In the genomic region with DNA sequence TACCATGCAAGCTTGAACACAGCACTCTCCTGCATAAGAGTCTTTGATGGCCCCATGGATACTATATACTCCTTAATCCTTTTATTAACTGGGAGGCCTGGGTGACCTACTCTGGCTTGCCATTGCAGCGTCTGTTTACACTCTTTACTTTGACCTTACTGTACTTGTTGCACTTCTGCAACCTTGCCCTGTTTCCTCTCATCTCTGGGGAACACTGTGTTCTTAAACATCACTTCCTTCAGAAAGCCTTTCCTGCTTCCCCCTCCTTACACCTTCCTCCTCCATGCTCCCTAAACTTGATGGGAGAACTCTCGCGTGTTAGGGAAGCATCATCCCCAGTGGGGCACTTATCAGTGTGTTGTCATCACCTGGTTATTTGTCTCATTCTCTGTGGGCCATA, we compare ENCODE assay signal across 25 cellular contexts.
DNase-seq lines count a peak whose midpoint lies in the region; FAIRE-seq and TF ChIP-seq lines count a peak whose summit lies in the region.
"Had no signal": no experiment of that assay in that cellular context is flagged by ENCODE, and none has a peak within 500 bp of the region (broad histone marks: within the 10 kb centered on the region; RNA-seq: fewer than 3 reads in every experiment).

No MANE protein-coding gene starts in this region.

- TF ChIP-seq POLR2A in GM12892 (IDR thresholded peaks at IDR 0.05; ENCODE audit: low read depth, low read length) = no peak
- no peak for TF ChIP-seq POLR2A in stomach (IDR thresholded peaks at IDR 0.05)

- H3K27me3 ChIP-seq in stomach = no peaks in the 10 kb centered on the region

- H3K27ac ChIP-seq in C4-2B (peak overlapping the region; percentile 29; the same call in 1 of the 2 replicates), VCaP (peak overlapping the region; percentile 54; the same call in 1 of the 2 replicates), stomach (no peak overlapping the region)
- H3K27ac ChIP-seq: 22Rv1, PC-9, RWPE1, SK-N-MC had no signal

- H3K4me3 Mint-ChIP-seq in activated CD4-positive, alpha-beta T cell treated with anti-CD3 and anti-CD28 coated beads, Interleukin-2, amount 10 ng/mL, durations not matched to agents 24 days and 14 days = no peak overlapping the region
- no peak overlapping the region for H3K4me3 Mint-ChIP-seq in endothelial cell (ENCODE audit: unreplicated experiment)
- H3K4me3 Mint-ChIP-seq: CD4-positive, CD25-positive, alpha-beta regulatory T cell had no signal

- TF ChIP-seq CTCF in C4-2B (conservative IDR thresholded peaks at IDR 0.05) = no peak
- no peak for TF ChIP-seq CTCF in VCaP (conservative IDR thresholded peaks at IDR 0.05)
- TF ChIP-seq CTCF in endothelial cell (IDR thresholded peaks at IDR 0.05; ENCODE audit: unreplicated experiment) = no peak
- TF ChIP-seq CTCF in stomach (IDR thresholded peaks at IDR 0.05) = no peak

- WGBS in stomach, 5 donors = 71 to 81% (median 76%) methylated on average over 3 of the region's 3 CpGs

- H3K9me3 ChIP-seq in stomach = no peaks in the 10 kb centered on the region

- no peak for TF ChIP-seq EP300 in stomach (IDR thresholded peaks at IDR 0.05)

- H3K9me3 Mint-ChIP-seq in activated CD4-positive, alpha-beta T cell treated with anti-CD3 and anti-CD28 coated beads, Interleukin-2, amount 10 ng/mL, durations not matched to agents 24 days and 14 days = peaks cover 23% of the 10 kb centered on the region
- no peaks in the 10 kb centered on the region for H3K9me3 Mint-ChIP-seq in endothelial cell (ENCODE audit: unreplicated experiment)

- H3K4me3 ChIP-seq in stomach = no peak overlapping the region
- H3K4me3 ChIP-seq: K562, PC-9, SK-N-MC had no signal

- peaks cover 41% of the 10 kb centered on the region for H3K4me1 Mint-ChIP-seq in activated CD4-positive, alpha-beta T cell treated with anti-CD3 and anti-CD28 coated beads, Interleukin-2, amount 10 ng/mL, durations not matched to agents 24 days and 14 days
- H3K4me1 Mint-ChIP-seq in endothelial cell (ENCODE audit: unreplicated experiment) = peaks cover 18% of the 10 kb centered on the region

- no peaks in the 10 kb centered on the region for H3K36me3 ChIP-seq in stomach

- H3K36me3 Mint-ChIP-seq in activated CD4-positive, alpha-beta T cell treated with anti-CD3 and anti-CD28 coated beads, Interleukin-2, amount 10 ng/mL, durations not matched to agents 24 days and 14 days (ENCODE audit: low read depth) = peaks cover 19% of the 10 kb centered on the region
- H3K36me3 Mint-ChIP-seq in endothelial cell (ENCODE audit: low read depth, unreplicated experiment) = peaks cover 17% of the 10 kb centered on the region

- no peak for DNase-seq in activated CD4-positive, alpha-beta T cell treated with anti-CD3 and anti-CD28 coated beads, Interleukin-2, amount 10 ng/mL, durations not matched to agents 24 days and 14 days
- DNase-seq in activated CD4-positive, alpha-beta T cell treated with anti-CD3 and anti-CD28 coated beads, Interleukin-2, amount 50 U/mL, for 4 hours = no peak
- no peak for DNase-seq in endothelial cell (ENCODE audit: low spot score)
- no peak for DNase-seq in AG20443 (ENCODE audit: low spot score)
- DNase-seq in GM12892 (ENCODE audit: insufficient read length) = no peak
- no peak for DNase-seq in stomach
- DNase-seq: ACHN; CD4-positive, CD25-positive, alpha-beta regulatory T cell; EL; GF-D8; NCI-H1092 treated with DMSO at 0.1 percent for 48 hours; NCI-H1436 treated with DMSO at 0.1 percent for 48 hours; NCI-H1930; NCI-H226; NCI-H510A treated with DMSO at 0.1 percent for 48 hours; NCI-H748 treated with DMSO at 0.1 percent for 48 hours; PC-9; SHP77 treated with DMSO at 0.1 percent for 48 hours had no signal

- no peak for FAIRE-seq in GM12892 (lab: Jason Lieb, UNC)
- FAIRE-seq: H54, K562 had no signal

- H3K27ac Mint-ChIP-seq in activated CD4-positive, alpha-beta T cell treated with anti-CD3 and anti-CD28 coated beads, Interleukin-2, amount 10 ng/mL, durations not matched to agents 24 days and 14 days = peak overlapping the region; percentile 62
- peak overlapping the region; percentile 49 for H3K27ac Mint-ChIP-seq in endothelial cell (ENCODE audit: unreplicated experiment)
- H3K27ac Mint-ChIP-seq: CD4-positive, CD25-positive, alpha-beta regulatory T cell had no signal

- H3K4me1 ChIP-seq in stomach = peaks cover 21 to 64% (median 50%) of the 10 kb centered on the region in 4 donors

- intact Hi-C loops in activated CD4-positive, alpha-beta T cell treated with anti-CD3 and anti-CD28 coated beads, Interleukin-2, amount 10 ng/mL, durations not matched to agents 24 days and 14 days (cut with micrococcal nuclease) = loop anchor here (5.0 kb wide), 1 partner anchor 54 kb away; no protein-coding TSS in a partner anchor
- intact Hi-C loops in stomach (cut with DNase I; ENCODE audit: low total_unique reads) = no loop called here

- no peaks in the 10 kb centered on the region for H3K27me3 Mint-ChIP-seq in activated CD4-positive, alpha-beta T cell treated with anti-CD3 and anti-CD28 coated beads, Interleukin-2, amount 10 ng/mL, durations not matched to agents 24 days and 14 days
- peaks cover 11% of the 10 kb centered on the region for H3K27me3 Mint-ChIP-seq in endothelial cell (ENCODE audit: unreplicated experiment)
- H3K27me3 Mint-ChIP-seq: CD4-positive, CD25-positive, alpha-beta regulatory T cell had no signal

Comparison
In these comparisons a context has a peak if more than half of its experiments do, and no peak if none do; other contexts are left out.
1. H3K27ac ChIP-seq: peak in C4-2B (single experiment) and VCaP (single experiment); none in stomach (0 of 5).